15 cellular contexts compared by ENCODE assay signal in genomic region chr1:40770296-40771070, GRCh38. TPM values are rescaled to one million over a fixed set of nuclear protein-coding genes. Genes with fewer than 3 reads are reported as not detected.
A peak's percentile ranks its signal among the peaks of the same experiment; 100 is the strongest.
DNase-seq lines count a peak whose midpoint lies in the region; ATAC-seq and TF ChIP-seq lines count a peak whose summit lies in the region.
"Had no signal": no experiment of that assay in that cellular context is flagged by ENCODE, and none has a peak within 500 bp of the region (broad histone marks: within the 10 kb centered on the region; RNA-seq: fewer than 3 reads in every experiment).

No MANE protein-coding gene starts in this region.

- no peaks in the 10 kb centered on the region for H3K79me2 ChIP-seq in Loucy (ENCODE audit: insufficient read depth, low read length)

- peak; percentile 48 for TF ChIP-seq CTCF in Loucy (conservative IDR thresholded peaks at IDR 0.05; ENCODE audit: low read length)
- no peak for TF ChIP-seq CTCF in breast epithelium (IDR thresholded peaks at IDR 0.05)
- no peak for TF ChIP-seq CTCF in psoas muscle (IDR thresholded peaks at IDR 0.05)

- TF ChIP-seq POLR2A in breast epithelium (IDR thresholded peaks at IDR 0.05), result no peak

- no peak overlapping the region for H3K4me2 ChIP-seq in Loucy (ENCODE audit: low read depth, low read length, poor library complexity, severe bottlenecking)

- H3K4me3 Mint-ChIP-seq in activated naive CD4-positive, alpha-beta T cell treated with anti-CD3 and anti-CD28 coated beads for 36 hours, result no peak overlapping the region

- WGBS in psoas muscle, 3 donors, result 61 to 71% (median 67%) methylated on average over 18 of the region's 18 CpGs

- no peaks in the 10 kb centered on the region for H4K20me1 ChIP-seq in Loucy (ENCODE audit: insufficient read depth, low read length, poor library complexity, severe bottlenecking)

- peaks cover 25% of the 10 kb centered on the region for H3K36me3 Mint-ChIP-seq in activated naive CD4-positive, alpha-beta T cell treated with anti-CD3 and anti-CD28 coated beads for 36 hours (ENCODE audit: low read depth)

- peak overlapping the region; percentile 6 for H3K9ac ChIP-seq in Loucy (ENCODE audit: low read depth, low read length, poor library complexity, severe bottlenecking)

- no peaks in the 10 kb centered on the region for H3K27me3 ChIP-seq in Loucy (ENCODE audit: insufficient read depth, low read length, poor library complexity, severe bottlenecking)
- H3K27me3 ChIP-seq in breast epithelium, result no peaks in the 10 kb centered on the region
- H3K27me3 ChIP-seq in psoas muscle (ENCODE audit: insufficient read depth in 3 of 3, low read length in 2 of 3), result no peaks in the 10 kb centered on the region
- H3K27me3 ChIP-seq: vagina had no signal

- H3K4me1 Mint-ChIP-seq in activated naive CD4-positive, alpha-beta T cell treated with anti-CD3 and anti-CD28 coated beads for 36 hours (ENCODE audit: low read depth), result no peaks in the 10 kb centered on the region

- H3K9me3 ChIP-seq in Loucy (ENCODE audit: insufficient read depth, low read depth, low read length) (no peaks in the 10 kb centered on the region), breast epithelium (no peaks in the 10 kb centered on the region), psoas muscle (no peaks in the 10 kb centered on the region)
- H3K9me3 ChIP-seq: vagina had no signal

- H3K4me1 ChIP-seq in Loucy (ENCODE audit: insufficient read depth, low read length, poor library complexity, severe bottlenecking), result peaks cover 7% of the 10 kb centered on the region
- H3K4me1 ChIP-seq in breast epithelium, result no peaks in the 10 kb centered on the region
- H3K4me1 ChIP-seq in psoas muscle, result peaks cover 24% of the 10 kb centered on the region
- H3K4me1 ChIP-seq: vagina had no signal

- H3K4me3 ChIP-seq in Loucy (ENCODE audit: low read length, poor library complexity, severe bottlenecking), result no peak overlapping the region
- H3K4me3 ChIP-seq in breast epithelium, result no peak overlapping the region
- H3K4me3 ChIP-seq in psoas muscle, result no peak overlapping the region
- H3K4me3 ChIP-seq: vagina had no signal

- H3K9me2 ChIP-seq in Loucy (replicated peaks; ENCODE audit: low read depth, low read length), result no peaks in the 10 kb centered on the region

- H3K9me3 Mint-ChIP-seq in activated naive CD4-positive, alpha-beta T cell treated with anti-CD3 and anti-CD28 coated beads for 36 hours, result no peaks in the 10 kb centered on the region

- intact Hi-C loops in activated naive CD4-positive, alpha-beta T cell treated with anti-CD3 and anti-CD28 coated beads for 36 hours (cut with micrococcal nuclease), result loop anchor here (2.0 to 5.0 kb wide), 2 partner anchors 143 to 158 kb away; no protein-coding TSS in a partner anchor
- intact Hi-C loops in breast epithelium (cut with DNase I; ENCODE audit: low total_unique reads), result no loop called here
- intact Hi-C loops in psoas muscle (cut with DNase I), result loop anchor here (5.0 to 10.0 kb wide), 3 partner anchors 146 to 184 kb away; no protein-coding TSS in a partner anchor

- H3K27ac ChIP-seq in breast epithelium, result peak overlapping the region; percentile 12 to 40
- H3K27ac ChIP-seq in psoas muscle, result peak overlapping the region; percentile 53
- H3K27ac ChIP-seq: vagina had no signal

- no peaks in the 10 kb centered on the region for H3K27me3 Mint-ChIP-seq in activated naive CD4-positive, alpha-beta T cell treated with anti-CD3 and anti-CD28 coated beads for 36 hours (ENCODE audit: low read depth)

- H3F3A ChIP-seq in Loucy (ENCODE audit: low read depth), result no peaks in the 10 kb centered on the region

- CTCF ChIA-PET in activated naive CD4-positive, alpha-beta T cell treated with anti-CD3 and anti-CD28 coated beads for 36 hours (lab: Charles Lee), result interaction anchor here (0.6 to 11.1 kb wide), 4 partner anchors 47 to 182 kb away, joined by 3 to 115 read pairs (median 4); no protein-coding TSS in a partner anchor

- DNase-seq in activated naive CD4-positive, alpha-beta T cell treated with anti-CD3 and anti-CD28 coated beads for 36 hours, result no peak
- no peak for DNase-seq in activated naive CD4-positive, alpha-beta T cell treated with anti-CD3 and anti-CD28 coated beads, Interleukin-2, amount 50 U/mL, for 16 hours
- DNase-seq in breast epithelium (ENCODE audit: low spot score in 2 of 2) (no peak), psoas muscle (no peak), anterior cingulate cortex (lab: John Stamatoyannopoulos, UW) (no peak), GM03348 (ENCODE audit: low spot score) (no peak), HUDEP-2 (lab: John Stamatoyannopoulos, UW; ENCODE audit: unreplicated experiment in 76 of 76) (no peak)
- DNase-seq: activated CD4-positive, alpha-beta T cell treated with anti-CD3 and anti-CD28 coated beads for 48 hours; NCI-H2171 treated with DMSO at 0.1 percent for 48 hours; stimulated activated CD4-positive, alpha-beta T cell treated with anti-CD3 and anti-CD28 coated beads, Interleukin-2, amount 100 ng/mL, for 48 hours; stimulated activated naive CD4-positive, alpha-beta T cell treated with Interleukin-2 at 50 U/mL for 16 hours had no signal

- H2AFZ ChIP-seq in Loucy (ENCODE audit: low read length), result no peak overlapping the region

- H3K36me3 ChIP-seq in Loucy (ENCODE audit: insufficient read depth, low read length) (peaks cover 71% of the 10 kb centered on the region; the same call in 1 of the 2 replicates), breast epithelium (peaks cover 8% of the 10 kb centered on the region), psoas muscle (ENCODE audit: insufficient read depth in 1 of 2, low read depth in 1 of 2) (peaks cover 0 to 74% of the 10 kb centered on the region in 2 donors)

- H3K27ac Mint-ChIP-seq in activated naive CD4-positive, alpha-beta T cell treated with anti-CD3 and anti-CD28 coated beads for 36 hours, result peak overlapping the region; percentile 33

- ATAC-seq in psoas muscle, result no peak

RNA-seq across cellular contexts. Expression of gene KCNQ4, which starts 13.1 kb away (rescaled TPM):
- under 1 TPM; 0.49 to 0.50 TPM for total RNA-seq in activated naive CD4-positive, alpha-beta T cell treated with anti-CD3 and anti-CD28 coated beads for 36 hours
- 1 to 10 TPM in 2 of 3 donors, under 1 TPM in 1; 0.32 to 1.3 (median 1.3) TPM for total RNA-seq in breast epithelium
- 1 to 10 TPM; 4.6 to 9.1 (median 6.3) TPM for total RNA-seq in psoas muscle
- polyA plus RNA-seq in psoas muscle, result 1 to 10 TPM; 1.9 to 2.7 (median 2.1) TPM
- total RNA-seq: dermis microvascular lymphatic vessel endothelial cell, M059J had no signal
